In genomic region chr4:102826105-102826889, GRCh38 we compare ENCODE assay signal across 1 cellular context.
A peak's percentile ranks its signal among the peaks of the same experiment; 100 is the strongest.
TF ChIP-seq lines count a peak whose summit lies in the region.

No MANE protein-coding gene starts in this region.

TF ChIP-seq in K562, 482 proteins besides CTCF, POLR2A, EP300 and RAD21 (continued from another document and continues in another):
- TF ChIP-seq, protein P1, sequence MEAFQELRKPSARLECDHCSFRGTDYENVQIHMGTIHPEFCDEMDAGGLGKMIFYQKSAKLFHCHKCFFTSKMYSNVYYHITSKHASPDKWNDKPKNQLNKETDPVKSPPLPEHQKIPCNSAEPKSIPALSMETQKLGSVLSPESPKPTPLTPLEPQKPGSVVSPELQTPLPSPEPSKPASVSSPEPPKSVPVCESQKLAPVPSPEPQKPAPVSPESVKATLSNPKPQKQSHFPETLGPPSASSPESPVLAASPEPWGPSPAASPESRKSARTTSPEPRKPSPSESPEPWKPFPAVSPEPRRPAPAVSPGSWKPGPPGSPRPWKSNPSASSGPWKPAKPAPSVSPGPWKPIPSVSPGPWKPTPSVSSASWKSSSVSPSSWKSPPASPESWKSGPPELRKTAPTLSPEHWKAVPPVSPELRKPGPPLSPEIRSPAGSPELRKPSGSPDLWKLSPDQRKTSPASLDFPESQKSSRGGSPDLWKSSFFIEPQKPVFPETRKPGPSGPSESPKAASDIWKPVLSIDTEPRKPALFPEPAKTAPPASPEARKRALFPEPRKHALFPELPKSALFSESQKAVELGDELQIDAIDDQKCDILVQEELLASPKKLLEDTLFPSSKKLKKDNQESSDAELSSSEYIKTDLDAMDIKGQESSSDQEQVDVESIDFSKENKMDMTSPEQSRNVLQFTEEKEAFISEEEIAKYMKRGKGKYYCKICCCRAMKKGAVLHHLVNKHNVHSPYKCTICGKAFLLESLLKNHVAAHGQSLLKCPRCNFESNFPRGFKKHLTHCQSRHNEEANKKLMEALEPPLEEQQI (IDR thresholded peaks at IDR 0.05), result no peak
- TF ChIP-seq, protein P2, sequence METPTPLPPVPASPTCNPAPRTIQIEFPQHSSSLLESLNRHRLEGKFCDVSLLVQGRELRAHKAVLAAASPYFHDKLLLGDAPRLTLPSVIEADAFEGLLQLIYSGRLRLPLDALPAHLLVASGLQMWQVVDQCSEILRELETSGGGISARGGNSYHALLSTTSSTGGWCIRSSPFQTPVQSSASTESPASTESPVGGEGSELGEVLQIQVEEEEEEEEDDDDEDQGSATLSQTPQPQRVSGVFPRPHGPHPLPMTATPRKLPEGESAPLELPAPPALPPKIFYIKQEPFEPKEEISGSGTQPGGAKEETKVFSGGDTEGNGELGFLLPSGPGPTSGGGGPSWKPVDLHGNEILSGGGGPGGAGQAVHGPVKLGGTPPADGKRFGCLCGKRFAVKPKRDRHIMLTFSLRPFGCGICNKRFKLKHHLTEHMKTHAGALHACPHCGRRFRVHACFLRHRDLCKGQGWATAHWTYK (CRISPR knock-in tag; IDR thresholded peaks at IDR 0.05), result no peak
- TF ChIP-seq BACH1 (tag; IDR thresholded peaks at IDR 0.05) (no peak), POLR2B (IDR thresholded peaks at IDR 0.05; ENCODE audit: low read depth, partially characterized antibody) (no peak), XRCC5 (IDR thresholded peaks at IDR 0.05; ENCODE audit: low read depth, low read length) (no peak), MYNN (IDR thresholded peaks at IDR 0.05) (no peak), MYNN (CRISPR knock-in tag; IDR thresholded peaks at IDR 0.05) (no peak), FUS (optimal IDR thresholded peaks at IDR 0.05; ENCODE audit: low read depth, low read length) (no peak), SAP30 (IDR thresholded peaks at IDR 0.05; ENCODE audit: borderline replicate concordance, insufficient read depth, low read depth, low read length, poor library complexity, severe bottlenecking) (peak; percentile 66), ETS2 (tag; IDR thresholded peaks at IDR 0.05; ENCODE audit: borderline replicate concordance, poor library complexity, severe bottlenecking) (no peak), U2AF1 (optimal IDR thresholded peaks at IDR 0.05; ENCODE audit: low read depth, low read length) (no peak), ZNF121 (CRISPR knock-in tag; conservative IDR thresholded peaks at IDR 0.05) (no peak), NFYB (IDR thresholded peaks at IDR 0.05; ENCODE audit: extremely low read depth, insufficient read length) (no peak), ZFPM2 (CRISPR knock-in tag; IDR thresholded peaks at IDR 0.05) (no peak), ZNF124 (CRISPR knock-in tag; IDR thresholded peaks at IDR 0.05) (no peak), ZNF780A (CRISPR knock-in tag; IDR thresholded peaks at IDR 0.05) (no peak), ZNF12 (CRISPR knock-in tag; IDR thresholded peaks at IDR 0.05) (no peak), GATAD2A (IDR thresholded peaks at IDR 0.05) (0 out of 2 replicates have a peak, but pooled peaks have one; percentile 12), FOXK1 (CRISPR knock-in tag; IDR thresholded peaks at IDR 0.05; ENCODE audit: borderline replicate concordance) (peak; percentile 69), HDAC1 (IDR thresholded peaks at IDR 0.05) (no peak), DIDO1 (tag; IDR thresholded peaks at IDR 0.05; ENCODE audit: low read depth) (no peak), ZSCAN29 (IDR thresholded peaks at IDR 0.05) (no peak), CXXC5 (CRISPR knock-in tag; IDR thresholded peaks at IDR 0.05) (no peak), TARDBP (IDR thresholded peaks at IDR 0.05) (no peak), TCF7 (IDR thresholded peaks at IDR 0.05; ENCODE audit: borderline replicate concordance) (no peak), ZNF668 (CRISPR knock-in tag; IDR thresholded peaks at IDR 0.05) (no peak), GABPB1 (CRISPR knock-in tag; IDR thresholded peaks at IDR 0.05) (no peak), ZNF445 (CRISPR knock-in tag; IDR thresholded peaks at IDR 0.05; ENCODE audit: low read depth) (no peak), ELF2 (CRISPR knock-in tag; IDR thresholded peaks at IDR 0.05) (no peak), PML (IDR thresholded peaks at IDR 0.05; ENCODE audit: low read length) (no peak), RFX5 (IDR thresholded peaks at IDR 0.05; ENCODE audit: low read depth, low read length) (no peak), ZNF24 (IDR thresholded peaks at IDR 0.05) (no peak), E2F5 (CRISPR knock-in tag; IDR thresholded peaks at IDR 0.05) (no peak), ZNF561 (CRISPR knock-in tag; conservative IDR thresholded peaks at IDR 0.05) (no peak), PTTG1 (tag; IDR thresholded peaks at IDR 0.05; ENCODE audit: low read depth) (no peak), TOE1 (IDR thresholded peaks at IDR 0.05; ENCODE audit: borderline replicate concordance) (no peak), TOE1 (CRISPR knock-in tag; IDR thresholded peaks at IDR 0.05; ENCODE audit: borderline replicate concordance, low read depth) (no peak), BRD4 (IDR thresholded peaks at IDR 0.05) (0 out of 2 replicates have a peak, but pooled peaks have one; percentile 8), TAF1 (IDR thresholded peaks at IDR 0.05; ENCODE audit: control insufficient read depth, extremely low read depth, insufficient read depth, low read length, severe bottlenecking) (no peak), MYBL2 (IDR thresholded peaks at IDR 0.05; ENCODE audit: low read depth) (no peak), MYBL2 (CRISPR knock-in tag; IDR thresholded peaks at IDR 0.05; ENCODE audit: borderline replicate concordance) (no peak), LCOR (CRISPR knock-in tag; IDR thresholded peaks at IDR 0.05) (no peak)
- TF ChIP-seq, protein P3, sequence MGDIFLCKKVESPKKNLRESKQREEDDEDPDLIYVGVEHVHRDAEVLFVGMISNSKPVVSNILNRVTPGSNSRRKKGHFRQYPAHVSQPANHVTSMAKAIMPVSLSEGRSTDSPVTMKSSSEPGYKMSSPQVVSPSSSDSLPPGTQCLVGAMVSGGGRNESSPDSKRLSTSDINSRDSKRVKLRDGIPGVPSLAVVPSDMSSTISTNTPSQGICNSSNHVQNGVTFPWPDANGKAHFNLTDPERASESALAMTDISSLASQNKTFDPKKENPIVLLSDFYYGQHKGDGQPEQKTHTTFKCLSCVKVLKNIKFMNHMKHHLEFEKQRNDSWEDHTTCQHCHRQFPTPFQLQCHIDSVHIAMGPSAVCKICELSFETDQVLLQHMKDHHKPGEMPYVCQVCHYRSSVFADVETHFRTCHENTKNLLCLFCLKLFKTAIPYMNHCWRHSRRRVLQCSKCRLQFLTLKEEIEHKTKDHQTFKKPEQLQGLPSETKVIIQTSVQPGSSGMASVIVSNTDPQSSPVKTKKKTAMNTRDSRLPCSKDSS (IDR thresholded peaks at IDR 0.05; ENCODE audit: low read depth, partially characterized antibody), result no peak
- TF ChIP-seq, protein P4, sequence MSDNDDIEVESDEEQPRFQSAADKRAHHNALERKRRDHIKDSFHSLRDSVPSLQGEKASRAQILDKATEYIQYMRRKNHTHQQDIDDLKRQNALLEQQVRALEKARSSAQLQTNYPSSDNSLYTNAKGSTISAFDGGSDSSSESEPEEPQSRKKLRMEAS (CRISPR knock-in tag; IDR thresholded peaks at IDR 0.05), result no peak
- TF ChIP-seq, protein P5, sequence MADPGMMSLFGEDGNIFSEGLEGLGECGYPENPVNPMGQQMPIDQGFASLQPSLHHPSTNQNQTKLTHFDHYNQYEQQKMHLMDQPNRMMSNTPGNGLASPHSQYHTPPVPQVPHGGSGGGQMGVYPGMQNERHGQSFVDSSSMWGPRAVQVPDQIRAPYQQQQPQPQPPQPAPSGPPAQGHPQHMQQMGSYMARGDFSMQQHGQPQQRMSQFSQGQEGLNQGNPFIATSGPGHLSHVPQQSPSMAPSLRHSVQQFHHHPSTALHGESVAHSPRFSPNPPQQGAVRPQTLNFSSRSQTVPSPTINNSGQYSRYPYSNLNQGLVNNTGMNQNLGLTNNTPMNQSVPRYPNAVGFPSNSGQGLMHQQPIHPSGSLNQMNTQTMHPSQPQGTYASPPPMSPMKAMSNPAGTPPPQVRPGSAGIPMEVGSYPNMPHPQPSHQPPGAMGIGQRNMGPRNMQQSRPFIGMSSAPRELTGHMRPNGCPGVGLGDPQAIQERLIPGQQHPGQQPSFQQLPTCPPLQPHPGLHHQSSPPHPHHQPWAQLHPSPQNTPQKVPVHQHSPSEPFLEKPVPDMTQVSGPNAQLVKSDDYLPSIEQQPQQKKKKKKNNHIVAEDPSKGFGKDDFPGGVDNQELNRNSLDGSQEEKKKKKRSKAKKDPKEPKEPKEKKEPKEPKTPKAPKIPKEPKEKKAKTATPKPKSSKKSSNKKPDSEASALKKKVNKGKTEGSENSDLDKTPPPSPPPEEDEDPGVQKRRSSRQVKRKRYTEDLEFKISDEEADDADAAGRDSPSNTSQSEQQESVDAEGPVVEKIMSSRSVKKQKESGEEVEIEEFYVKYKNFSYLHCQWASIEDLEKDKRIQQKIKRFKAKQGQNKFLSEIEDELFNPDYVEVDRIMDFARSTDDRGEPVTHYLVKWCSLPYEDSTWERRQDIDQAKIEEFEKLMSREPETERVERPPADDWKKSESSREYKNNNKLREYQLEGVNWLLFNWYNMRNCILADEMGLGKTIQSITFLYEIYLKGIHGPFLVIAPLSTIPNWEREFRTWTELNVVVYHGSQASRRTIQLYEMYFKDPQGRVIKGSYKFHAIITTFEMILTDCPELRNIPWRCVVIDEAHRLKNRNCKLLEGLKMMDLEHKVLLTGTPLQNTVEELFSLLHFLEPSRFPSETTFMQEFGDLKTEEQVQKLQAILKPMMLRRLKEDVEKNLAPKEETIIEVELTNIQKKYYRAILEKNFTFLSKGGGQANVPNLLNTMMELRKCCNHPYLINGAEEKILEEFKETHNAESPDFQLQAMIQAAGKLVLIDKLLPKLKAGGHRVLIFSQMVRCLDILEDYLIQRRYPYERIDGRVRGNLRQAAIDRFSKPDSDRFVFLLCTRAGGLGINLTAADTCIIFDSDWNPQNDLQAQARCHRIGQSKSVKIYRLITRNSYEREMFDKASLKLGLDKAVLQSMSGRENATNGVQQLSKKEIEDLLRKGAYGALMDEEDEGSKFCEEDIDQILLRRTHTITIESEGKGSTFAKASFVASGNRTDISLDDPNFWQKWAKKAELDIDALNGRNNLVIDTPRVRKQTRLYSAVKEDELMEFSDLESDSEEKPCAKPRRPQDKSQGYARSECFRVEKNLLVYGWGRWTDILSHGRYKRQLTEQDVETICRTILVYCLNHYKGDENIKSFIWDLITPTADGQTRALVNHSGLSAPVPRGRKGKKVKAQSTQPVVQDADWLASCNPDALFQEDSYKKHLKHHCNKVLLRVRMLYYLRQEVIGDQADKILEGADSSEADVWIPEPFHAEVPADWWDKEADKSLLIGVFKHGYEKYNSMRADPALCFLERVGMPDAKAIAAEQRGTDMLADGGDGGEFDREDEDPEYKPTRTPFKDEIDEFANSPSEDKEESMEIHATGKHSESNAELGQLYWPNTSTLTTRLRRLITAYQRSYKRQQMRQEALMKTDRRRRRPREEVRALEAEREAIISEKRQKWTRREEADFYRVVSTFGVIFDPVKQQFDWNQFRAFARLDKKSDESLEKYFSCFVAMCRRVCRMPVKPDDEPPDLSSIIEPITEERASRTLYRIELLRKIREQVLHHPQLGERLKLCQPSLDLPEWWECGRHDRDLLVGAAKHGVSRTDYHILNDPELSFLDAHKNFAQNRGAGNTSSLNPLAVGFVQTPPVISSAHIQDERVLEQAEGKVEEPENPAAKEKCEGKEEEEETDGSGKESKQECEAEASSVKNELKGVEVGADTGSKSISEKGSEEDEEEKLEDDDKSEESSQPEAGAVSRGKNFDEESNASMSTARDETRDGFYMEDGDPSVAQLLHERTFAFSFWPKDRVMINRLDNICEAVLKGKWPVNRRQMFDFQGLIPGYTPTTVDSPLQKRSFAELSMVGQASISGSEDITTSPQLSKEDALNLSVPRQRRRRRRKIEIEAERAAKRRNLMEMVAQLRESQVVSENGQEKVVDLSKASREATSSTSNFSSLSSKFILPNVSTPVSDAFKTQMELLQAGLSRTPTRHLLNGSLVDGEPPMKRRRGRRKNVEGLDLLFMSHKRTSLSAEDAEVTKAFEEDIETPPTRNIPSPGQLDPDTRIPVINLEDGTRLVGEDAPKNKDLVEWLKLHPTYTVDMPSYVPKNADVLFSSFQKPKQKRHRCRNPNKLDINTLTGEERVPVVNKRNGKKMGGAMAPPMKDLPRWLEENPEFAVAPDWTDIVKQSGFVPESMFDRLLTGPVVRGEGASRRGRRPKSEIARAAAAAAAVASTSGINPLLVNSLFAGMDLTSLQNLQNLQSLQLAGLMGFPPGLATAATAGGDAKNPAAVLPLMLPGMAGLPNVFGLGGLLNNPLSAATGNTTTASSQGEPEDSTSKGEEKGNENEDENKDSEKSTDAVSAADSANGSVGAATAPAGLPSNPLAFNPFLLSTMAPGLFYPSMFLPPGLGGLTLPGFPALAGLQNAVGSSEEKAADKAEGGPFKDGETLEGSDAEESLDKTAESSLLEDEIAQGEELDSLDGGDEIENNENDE (IDR thresholded peaks at IDR 0.05; ENCODE audit: low read depth, low read length), result no peak
- TF ChIP-seq, protein P6, sequence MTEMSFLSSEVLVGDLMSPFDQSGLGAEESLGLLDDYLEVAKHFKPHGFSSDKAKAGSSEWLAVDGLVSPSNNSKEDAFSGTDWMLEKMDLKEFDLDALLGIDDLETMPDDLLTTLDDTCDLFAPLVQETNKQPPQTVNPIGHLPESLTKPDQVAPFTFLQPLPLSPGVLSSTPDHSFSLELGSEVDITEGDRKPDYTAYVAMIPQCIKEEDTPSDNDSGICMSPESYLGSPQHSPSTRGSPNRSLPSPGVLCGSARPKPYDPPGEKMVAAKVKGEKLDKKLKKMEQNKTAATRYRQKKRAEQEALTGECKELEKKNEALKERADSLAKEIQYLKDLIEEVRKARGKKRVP (CRISPR knock-in tag; IDR thresholded peaks at IDR 0.05), result no peak
- TF ChIP-seq, protein P7, sequence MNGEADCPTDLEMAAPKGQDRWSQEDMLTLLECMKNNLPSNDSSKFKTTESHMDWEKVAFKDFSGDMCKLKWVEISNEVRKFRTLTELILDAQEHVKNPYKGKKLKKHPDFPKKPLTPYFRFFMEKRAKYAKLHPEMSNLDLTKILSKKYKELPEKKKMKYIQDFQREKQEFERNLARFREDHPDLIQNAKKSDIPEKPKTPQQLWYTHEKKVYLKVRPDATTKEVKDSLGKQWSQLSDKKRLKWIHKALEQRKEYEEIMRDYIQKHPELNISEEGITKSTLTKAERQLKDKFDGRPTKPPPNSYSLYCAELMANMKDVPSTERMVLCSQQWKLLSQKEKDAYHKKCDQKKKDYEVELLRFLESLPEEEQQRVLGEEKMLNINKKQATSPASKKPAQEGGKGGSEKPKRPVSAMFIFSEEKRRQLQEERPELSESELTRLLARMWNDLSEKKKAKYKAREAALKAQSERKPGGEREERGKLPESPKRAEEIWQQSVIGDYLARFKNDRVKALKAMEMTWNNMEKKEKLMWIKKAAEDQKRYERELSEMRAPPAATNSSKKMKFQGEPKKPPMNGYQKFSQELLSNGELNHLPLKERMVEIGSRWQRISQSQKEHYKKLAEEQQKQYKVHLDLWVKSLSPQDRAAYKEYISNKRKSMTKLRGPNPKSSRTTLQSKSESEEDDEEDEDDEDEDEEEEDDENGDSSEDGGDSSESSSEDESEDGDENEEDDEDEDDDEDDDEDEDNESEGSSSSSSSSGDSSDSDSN (IDR thresholded peaks at IDR 0.05; ENCODE audit: borderline replicate concordance in 1 of 2, low read depth in 2 of 2, low read length in 2 of 2), result 0 out of 4 replicates have a peak, but pooled peaks of 1 of the 2 experiments have one; percentile 13
